In the genomic region with DNA sequence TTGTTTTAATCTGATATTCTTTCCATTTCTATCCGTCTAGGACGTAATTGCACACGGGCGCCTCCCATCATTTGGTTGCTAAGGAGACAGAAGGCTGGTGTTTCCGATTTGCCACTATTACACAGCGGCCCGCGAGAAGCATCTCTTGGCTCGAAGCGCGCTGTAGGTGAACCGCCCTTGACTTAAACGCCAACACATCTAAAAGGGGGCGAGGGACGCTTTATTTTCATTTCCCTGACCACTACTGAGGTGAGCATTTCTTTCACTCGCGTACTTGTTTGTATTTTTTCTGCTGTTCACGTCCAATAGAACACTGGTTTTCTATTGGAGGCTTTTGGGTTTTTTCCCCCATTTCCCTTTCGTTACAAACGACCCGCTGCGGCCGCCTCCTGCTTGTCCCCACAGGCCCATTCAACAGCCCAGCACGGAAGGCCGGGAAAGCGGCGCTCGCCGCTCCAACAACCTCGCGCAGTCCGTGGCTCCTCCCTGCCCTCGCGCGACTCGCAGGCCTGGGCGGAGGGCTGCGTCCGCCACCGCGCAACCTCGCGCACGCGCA, we compare ENCODE assay signal across 1 cellular context.
A peak's percentile ranks its signal among the peaks of the same experiment; 100 is the strongest.
TF ChIP-seq lines count a peak whose summit lies in the region.

No MANE protein-coding gene starts in this region.

TF ChIP-seq in K562, 482 proteins besides CTCF, POLR2A, EP300 and RAD21 (continued from another document):
- TF ChIP-seq RBM25 (IDR thresholded peaks at IDR 0.05; ENCODE audit: low read depth, low read length, severe bottlenecking), result peak; percentile 62
- TF ChIP-seq, protein P1, sequence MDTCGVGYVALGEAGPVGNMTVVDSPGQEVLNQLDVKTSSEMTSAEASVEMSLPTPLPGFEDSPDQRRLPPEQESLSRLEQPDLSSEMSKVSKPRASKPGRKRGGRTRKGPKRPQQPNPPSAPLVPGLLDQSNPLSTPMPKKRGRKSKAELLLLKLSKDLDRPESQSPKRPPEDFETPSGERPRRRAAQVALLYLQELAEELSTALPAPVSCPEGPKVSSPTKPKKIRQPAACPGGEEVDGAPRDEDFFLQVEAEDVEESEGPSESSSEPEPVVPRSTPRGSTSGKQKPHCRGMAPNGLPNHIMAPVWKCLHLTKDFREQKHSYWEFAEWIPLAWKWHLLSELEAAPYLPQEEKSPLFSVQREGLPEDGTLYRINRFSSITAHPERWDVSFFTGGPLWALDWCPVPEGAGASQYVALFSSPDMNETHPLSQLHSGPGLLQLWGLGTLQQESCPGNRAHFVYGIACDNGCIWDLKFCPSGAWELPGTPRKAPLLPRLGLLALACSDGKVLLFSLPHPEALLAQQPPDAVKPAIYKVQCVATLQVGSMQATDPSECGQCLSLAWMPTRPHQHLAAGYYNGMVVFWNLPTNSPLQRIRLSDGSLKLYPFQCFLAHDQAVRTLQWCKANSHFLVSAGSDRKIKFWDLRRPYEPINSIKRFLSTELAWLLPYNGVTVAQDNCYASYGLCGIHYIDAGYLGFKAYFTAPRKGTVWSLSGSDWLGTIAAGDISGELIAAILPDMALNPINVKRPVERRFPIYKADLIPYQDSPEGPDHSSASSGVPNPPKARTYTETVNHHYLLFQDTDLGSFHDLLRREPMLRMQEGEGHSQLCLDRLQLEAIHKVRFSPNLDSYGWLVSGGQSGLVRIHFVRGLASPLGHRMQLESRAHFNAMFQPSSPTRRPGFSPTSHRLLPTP (IDR thresholded peaks at IDR 0.05; ENCODE audit: borderline replicate concordance, extremely low read depth, insufficient read length), result no peak
- no peak for TF ChIP-seq NCOA1 (IDR thresholded peaks at IDR 0.05; ENCODE audit: low read depth)
- TF ChIP-seq NFYB (IDR thresholded peaks at IDR 0.05; ENCODE audit: extremely low read depth, insufficient read length), result no peak
- TF ChIP-seq ZFX (CRISPR knock-in tag; IDR thresholded peaks at IDR 0.05), result peak; percentile 93
- TF ChIP-seq ZSCAN29 (IDR thresholded peaks at IDR 0.05), result no peak
- no peak for TF ChIP-seq ZNF699 (CRISPR knock-in tag; IDR thresholded peaks at IDR 0.05; ENCODE audit: insufficient replicate concordance)
- peak; percentile 70; the same call in 1 of the 2 replicates for TF ChIP-seq KAT7 (CRISPR knock-in tag; IDR thresholded peaks at IDR 0.05; ENCODE audit: borderline replicate concordance)
- TF ChIP-seq, protein P2, sequence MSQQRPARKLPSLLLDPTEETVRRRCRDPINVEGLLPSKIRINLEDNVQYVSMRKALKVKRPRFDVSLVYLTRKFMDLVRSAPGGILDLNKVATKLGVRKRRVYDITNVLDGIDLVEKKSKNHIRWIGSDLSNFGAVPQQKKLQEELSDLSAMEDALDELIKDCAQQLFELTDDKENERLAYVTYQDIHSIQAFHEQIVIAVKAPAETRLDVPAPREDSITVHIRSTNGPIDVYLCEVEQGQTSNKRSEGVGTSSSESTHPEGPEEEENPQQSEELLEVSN (IDR thresholded peaks at IDR 0.05; ENCODE audit: borderline replicate concordance in 1 of 2, extremely low read depth in 1 of 2, insufficient read depth in 1 of 2, insufficient read length in 1 of 2, low read depth in 1 of 2, low read length in 1 of 2, poor library complexity in 1 of 2, severe bottlenecking in 1 of 2), result peak in 1 of 2 experiments; percentile 68
